8 cellular contexts compared by ENCODE assay signal in the genomic region with DNA sequence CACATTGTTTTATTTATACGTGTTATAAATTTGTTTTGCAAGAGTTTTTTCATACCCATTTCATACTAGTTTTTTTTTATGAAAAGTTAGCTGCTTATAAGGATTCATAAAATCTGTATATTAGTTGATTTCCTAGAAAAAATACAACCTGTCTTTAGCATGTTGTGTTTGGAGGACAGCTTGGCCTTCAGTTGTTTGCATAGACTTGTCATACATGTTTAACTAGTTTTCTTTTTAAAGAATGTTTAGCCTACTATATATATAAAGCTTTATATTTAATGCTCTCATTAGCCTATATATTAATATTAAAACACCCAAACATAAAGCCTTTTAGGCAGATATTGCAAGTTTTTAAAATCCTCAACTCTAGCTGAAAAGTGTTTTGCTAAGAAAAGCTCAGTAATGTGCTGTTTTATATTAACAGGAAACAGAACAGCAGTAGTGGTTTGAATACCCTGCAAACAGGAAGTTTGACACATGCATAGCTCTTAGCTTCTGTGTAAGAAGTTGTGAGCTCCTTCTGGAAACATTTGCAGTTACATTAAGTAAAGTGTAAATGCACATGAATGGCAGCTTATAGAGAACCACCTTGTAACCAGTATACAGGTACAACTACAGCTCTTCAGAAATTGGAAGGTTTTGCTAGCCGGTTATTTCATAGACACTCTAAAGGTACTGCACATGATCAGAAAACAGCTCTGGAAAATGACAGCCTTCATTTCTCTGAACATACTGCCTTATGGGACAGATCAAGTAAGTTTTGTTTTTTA. TPM values are rescaled to one million over a fixed set of nuclear protein-coding genes. Genes with fewer than 3 reads are reported as not detected.
DNase-seq lines count a peak whose midpoint lies in the region; ATAC-seq and TF ChIP-seq lines count a peak whose summit lies in the region.

Gene PRKACB (plus strand): TSS at position 476 of the 770 bp plus-strand sequence. CDS start 91 bp downstream, at position 567.

- POLR2A ChIA-PET in SK-N-SH (lab: Yijun Ruan, JAX), result no interaction called here

- H3K4me1 ChIP-seq in SK-N-SH (ENCODE audit: control insufficient read depth in 1 of 2, insufficient read depth in 2 of 2, low read depth in 1 of 2, low read length in 1 of 2), result peaks cover 0 to 21% of the 10 kb centered on the region in 2 experiments; a peak in 2 of 4 replicates

- H4K20me1 ChIP-seq in SK-N-SH (ENCODE audit: insufficient read depth), result no peaks in the 10 kb centered on the region

- ATAC-seq in GM19025 (IDR thresholded peaks at IDR 0.05; ENCODE audit: low read depth, unreplicated experiment) (peak; percentile 92), HG03135 (IDR thresholded peaks at IDR 0.05; ENCODE audit: unreplicated experiment) (peak; percentile 90)

- H3K79me2 ChIP-seq in SK-N-SH (ENCODE audit: insufficient read depth), result no peaks in the 10 kb centered on the region

- H3K9ac ChIP-seq in SK-N-SH, result no peak within 1 kb of the TSS

- H3K27me3 Mint-ChIP-seq in nephron progenitor cell (ENCODE audit: low read depth, poor library complexity), result no peaks in the 10 kb centered on the region

- H3K4me1 Mint-ChIP-seq in nephron progenitor cell, result no peaks in the 10 kb centered on the region

- no peak for TF ChIP-seq RAD21 in SK-N-SH (IDR thresholded peaks at IDR 0.05; ENCODE audit: low read length)

- peak within 1 kb of the TSS; percentile 23 to 30; a peak in 3 of 4 replicates for H3K27ac ChIP-seq in SK-N-SH (ENCODE audit: low read depth in 2 of 2, low read length in 1 of 2)

- peak within 1 kb of the TSS; percentile 72 for H3K27ac Mint-ChIP-seq in nephron progenitor cell

- H3K36me3 ChIP-seq in SK-N-SH (replicated peaks in 1 of 2; ENCODE audit: control insufficient read depth in 1 of 2, insufficient read depth in 2 of 2, low read length in 1 of 2), result no peaks in the 10 kb centered on the region

- H3K9me2 ChIP-seq in SK-N-SH, result no peaks in the 10 kb centered on the region

- peaks cover 5% of the 10 kb centered on the region for H3K9me3 Mint-ChIP-seq in nephron progenitor cell

- H3K9me3 ChIP-seq in SK-N-SH, result no peaks in the 10 kb centered on the region

- peak within 1 kb of the TSS; percentile 23; the same call in 1 of the 2 replicates for H2AFZ ChIP-seq in SK-N-SH (ENCODE audit: low read depth)

- DNase-seq in AML-193 (lab: John Stamatoyannopoulos, UW) (peak; percentile 78 to 84), SK-N-SH (no peak), epithelial cell of esophagus (ENCODE audit: low read depth) (peak; percentile 55), nephron progenitor cell (no peak), amniotic stem cell (lab: John Stamatoyannopoulos, UW) (no peak), NCI-H1930 (lab: John Stamatoyannopoulos, UW) (no peak)

- 96% methylated on average over 2 of the region's 2 CpGs for WGBS in SK-N-SH (ENCODE audit: low lambda C conversion rate)

- CTCF ChIA-PET in SK-N-SH (lab: Yijun Ruan, JAX), result interaction anchor here (0.6 to 1.4 kb wide), 8 partner anchors 10 to 1117 kb away, joined by 3 to 9 read pairs (median 4); no protein-coding TSS in a partner anchor

- no peak within 1 kb of the TSS for H3K4me3 Mint-ChIP-seq in nephron progenitor cell

- no peak for TF ChIP-seq EP300 in SK-N-SH (IDR thresholded peaks at IDR 0.05; ENCODE audit: borderline replicate concordance in 1 of 2, low read depth in 1 of 2, low read length in 1 of 2)

- TF ChIP-seq CTCF in SK-N-SH (IDR thresholded peaks at IDR 0.05), result no peak
- no peak for TF ChIP-seq CTCF in epithelial cell of esophagus (IDR thresholded peaks at IDR 0.05; ENCODE audit: insufficient read depth, low read depth, low read length, missing control alignments)
- no peak for TF ChIP-seq CTCF in nephron progenitor cell (IDR thresholded peaks at IDR 0.05)

- H3K4me2 ChIP-seq in SK-N-SH, result no peak within 1 kb of the TSS

- no peaks in the 10 kb centered on the region for H3K27me3 ChIP-seq in SK-N-SH (ENCODE audit: insufficient read depth)

- H3F3A ChIP-seq in SK-N-SH (replicated peaks; ENCODE audit: insufficient read depth), result peaks cover 5% of the 10 kb centered on the region

- H3K36me3 Mint-ChIP-seq in nephron progenitor cell (ENCODE audit: low read depth), result peaks cover 7% of the 10 kb centered on the region

- H3K4me3 ChIP-seq in SK-N-SH (ENCODE audit: low read depth in 2 of 2, low read length in 1 of 2), result no peak within 1 kb of the TSS
- no peak within 1 kb of the TSS for H3K4me3 ChIP-seq in epithelial cell of esophagus (ENCODE audit: low read length)

TF ChIP-seq in SK-N-SH, 30 proteins besides CTCF, POLR2A, EP300 and RAD21:
- TF ChIP-seq SMC3 (IDR thresholded peaks at IDR 0.05; ENCODE audit: low read depth, low read length) (no peak), TCF12 (IDR thresholded peaks at IDR 0.05) (peak; percentile 59), GABPA (IDR thresholded peaks at IDR 0.05; ENCODE audit: low read depth) (peak; percentile 39; the same call in 1 of the 2 replicates)

RNA-seq across cellular contexts. Expression of gene PRKACB, which starts in this region (rescaled TPM):
- polyA plus RNA-seq in SK-N-SH (2012; rRNA removed), result 7.5 and 9.9 TPM in 2 replicates
- polyA plus RNA-seq in SK-N-SH (2012; cell fraction: cytosol; rRNA removed), result 15.7 and 18.0 TPM in 2 replicates
- 3.7 and 11.3 TPM in 2 replicates for polyA plus RNA-seq in SK-N-SH (2012; cell fraction: nucleus; rRNA removed)

Comparison
In these comparisons a context has a peak if more than half of its experiments do, and no peak if none do; other contexts are left out.
1. DNase-seq: peak in AML-193 (2 of 2) and epithelial cell of esophagus (single experiment); none in SK-N-SH (single experiment), nephron progenitor cell (single experiment), amniotic stem cell (single experiment) and NCI-H1930 (0 of 2).